Comparison of ENCODE assay signal across 18 cellular contexts in genomic region chr6:5208491-5208890, GRCh38. TPM values are rescaled to one million over a fixed set of nuclear protein-coding genes. Genes with fewer than 3 reads are reported as not detected.
DNase-seq lines count a peak whose midpoint lies in the region; TF ChIP-seq lines count a peak whose summit lies in the region.
"Had no signal": no experiment of that assay in that cellular context is flagged by ENCODE, and none has a peak within 500 bp of the region (broad histone marks: within the 10 kb centered on the region; RNA-seq: fewer than 3 reads in every experiment).

No MANE protein-coding gene starts in this region.

- H3K9me3 ChIP-seq in spleen = no peaks in the 10 kb centered on the region

- no peak overlapping the region for H3K4me3 Mint-ChIP-seq in type B pancreatic cell
- H3K4me3 Mint-ChIP-seq: activated naive CD8-positive, alpha-beta T cell; natural killer cell treated with Interleukin-12 subunit alpha and Interleukin-12 subunit beta and Interleukin-15 and Interleukin-18, amount 100 ng/mL, for 72 hours had no signal

- H3K4me1 Mint-ChIP-seq in type B pancreatic cell (ENCODE audit: unreplicated experiment) = peaks cover 33% of the 10 kb centered on the region

- H3K36me3 ChIP-seq in spleen = peaks cover 0 to 8% (median 0%) of the 10 kb centered on the region in 6 donors

- no peak overlapping the region for H3K4me3 ChIP-seq in fibroblast of villous mesenchyme (ENCODE audit: low read depth, low read length)
- H3K4me3 ChIP-seq in spleen = no peak overlapping the region
- H3K4me3 ChIP-seq: smooth muscle cell had no signal

- H3K27me3 ChIP-seq in spleen (replicated peaks in 1 of 7) = no peaks in the 10 kb centered on the region

- intact Hi-C loops in spleen (cut with DNase I; ENCODE audit: low total_unique reads) = no loop called here

- no peaks in the 10 kb centered on the region for H3K9me3 Mint-ChIP-seq in type B pancreatic cell
- H3K9me3 Mint-ChIP-seq: natural killer cell treated with Interleukin-12 subunit alpha and Interleukin-12 subunit beta and Interleukin-15 and Interleukin-18, amount 100 ng/mL, for 72 hours had no signal

- H3K27ac Mint-ChIP-seq in type B pancreatic cell = no peak overlapping the region
- H3K27ac Mint-ChIP-seq: activated naive CD8-positive, alpha-beta T cell; natural killer cell treated with Interleukin-12 subunit alpha and Interleukin-12 subunit beta and Interleukin-15 and Interleukin-18, amount 100 ng/mL, for 72 hours; progenitor cell of endocrine pancreas had no signal

- TF ChIP-seq CTCF in fibroblast of villous mesenchyme (IDR thresholded peaks at IDR 0.05; ENCODE audit: insufficient read depth, low read depth, low read length) (no peak), spleen (IDR thresholded peaks at IDR 0.05 in 8 of 11, conservative IDR thresholded peaks at IDR 0.05 in 3 of 11) (no peak), type B pancreatic cell (conservative IDR thresholded peaks at IDR 0.05) (no peak)

- H3K4me1 ChIP-seq in spleen = peaks cover 8 to 42% (median 25%) of the 10 kb centered on the region in 6 donors

- DNase-seq in EH (ENCODE audit: low read depth) (peak; percentile 96), amniotic epithelial cell (ENCODE audit: low read depth) (peak; percentile 20), fibroblast of villous mesenchyme (ENCODE audit: low read depth) (peak; percentile 37), spleen (no peak), KG1 (lab: John Stamatoyannopoulos, UW) (no peak), NCI-H2227 (lab: John Stamatoyannopoulos, UW; ENCODE audit: unreplicated experiment) (no peak), type B pancreatic cell (ENCODE audit: extremely low spot score, unreplicated experiment) (no peak), SW480 (ENCODE audit: low spot score) (no peak)
- DNase-seq: hippocampal formation; NCI-H1105 treated with DMSO at 0.1 percent for 48 hours; NCI-H510A; stimulated activated CD4-positive, alpha-beta T cell treated with anti-CD3 and anti-CD28 coated beads, Interleukin-4, amount 100 ng/mL, for 4 hours; substantia nigra had no signal

- H3K36me3 Mint-ChIP-seq in type B pancreatic cell = peaks cover 11% of the 10 kb centered on the region
- H3K36me3 Mint-ChIP-seq: natural killer cell treated with Interleukin-12 subunit alpha and Interleukin-12 subunit beta and Interleukin-15 and Interleukin-18, amount 100 ng/mL, for 72 hours had no signal

- TF ChIP-seq POLR2A in spleen (IDR thresholded peaks at IDR 0.05) = no peak

- 61 to 84% (median 76%) methylated on average over 4 of the region's 4 CpGs for WGBS in spleen, 5 donors

- H3K27ac ChIP-seq in spleen = peak overlapping the region in 6 of 8 donors; percentile 37 to 61 (median 46)
- H3K27ac ChIP-seq: RWPE1 had no signal

- H3K27me3 Mint-ChIP-seq in type B pancreatic cell = no peaks in the 10 kb centered on the region
- H3K27me3 Mint-ChIP-seq: activated naive CD8-positive, alpha-beta T cell; natural killer cell treated with Interleukin-12 subunit alpha and Interleukin-12 subunit beta and Interleukin-15 and Interleukin-18, amount 100 ng/mL, for 72 hours; progenitor cell of endocrine pancreas had no signal

RNA-seq across cellular contexts. Expression of gene LYRM4, which starts 52.3 kb away (rescaled TPM):
- 9.0 and 13.4 TPM in 2 replicates for total RNA-seq in fibroblast of villous mesenchyme
- total RNA-seq in spleen = 10 to 100 TPM; 32.1 to 40.3 (median 36.5) TPM
- polyA plus RNA-seq in spleen = 10 to 100 TPM; 46.1 to 58.1 (median 58.1) TPM
- 25.2 and 39.5 TPM in 2 replicates for total RNA-seq in type B pancreatic cell (ENCODE audit: low replicate concordance)

RNA-seq across cellular contexts. Expression of gene FARS2, which starts 52.8 kb away (rescaled TPM):
- total RNA-seq in fibroblast of villous mesenchyme (23.2 and 29.8 TPM in 2 replicates), spleen (10 to 100 TPM; 16.7 to 27.4 (median 22.6) TPM), type B pancreatic cell (ENCODE audit: low replicate concordance) (13.1 and 21.9 TPM in 2 replicates)
- polyA plus RNA-seq in spleen = 10 to 100 TPM in 2 of 3 donors, 1 to 10 TPM in 1; 9.0 to 13.3 (median 11.2) TPM

Comparison
In these comparisons a context has a peak if more than half of its experiments do, and no peak if none do; other contexts are left out.
1. DNase-seq: peak in EH (single experiment), amniotic epithelial cell (single experiment) and fibroblast of villous mesenchyme (single experiment); none in spleen (single experiment), KG1 (single experiment), NCI-H2227 (single experiment), type B pancreatic cell (single experiment) and SW480 (single experiment).